Comparison of ENCODE assay signal across 14 cellular contexts in genomic region chr7:13414181-13414580, GRCh38.
DNase-seq lines count a peak whose midpoint lies in the region; ATAC-seq lines count a peak whose summit lies in the region.
"Had no signal": no experiment of that assay in that cellular context is flagged by ENCODE, and none has a peak within 500 bp of the region (broad histone marks: within the 10 kb centered on the region; RNA-seq: fewer than 3 reads in every experiment).

No MANE protein-coding gene starts in this region.

- DNase-seq in DMS 273 (lab: John Stamatoyannopoulos, UW; ENCODE audit: unreplicated experiment) (peak; percentile 48), DMS 273 treated with DMSO at 0.1 percent for 48 hours (lab: John Stamatoyannopoulos, UW) (no peak), NCI-H1694 treated with DMSO at 0.1 percent for 48 hours (lab: John Stamatoyannopoulos, UW) (peak; percentile 23), SJCRH30 (no peak), pons (ENCODE audit: low spot score) (peak; percentile 8), NCI-H1092 treated with DMSO at 0.1 percent for 48 hours (lab: John Stamatoyannopoulos, UW) (no peak)
- DNase-seq: 8988T, GDM1, NCI-H1105 treated with DMSO at 0.1 percent for 48 hours, NCI-H187, OCI-M1, SIG-M5 had no signal

- H3K27ac ChIP-seq in SJCRH30 = peak overlapping the region; percentile 65

- H3K4me3 ChIP-seq in SJCRH30 = no peak overlapping the region

- no peaks in the 10 kb centered on the region for H3K36me3 ChIP-seq in SJCRH30

- no peaks in the 10 kb centered on the region for H3K9me3 ChIP-seq in SJCRH30 (replicated peaks)

- ATAC-seq in GM21529 (IDR thresholded peaks at IDR 0.05; ENCODE audit: unreplicated experiment) = no peak
- no peak for ATAC-seq in HG02852 (IDR thresholded peaks at IDR 0.05; ENCODE audit: unreplicated experiment)

- H3K27me3 ChIP-seq in SJCRH30 = no peaks in the 10 kb centered on the region

- peaks cover 10% of the 10 kb centered on the region for H3K4me1 ChIP-seq in SJCRH30

Comparison
In these comparisons a context has a peak if more than half of its experiments do, and no peak if none do; other contexts are left out.
1. DNase-seq: peak in DMS 273 (single experiment), NCI-H1694 treated with DMSO at 0.1 percent for 48 hours (single experiment) and pons (single experiment); none in DMS 273 treated with DMSO at 0.1 percent for 48 hours (single experiment), SJCRH30 (0 of 2) and NCI-H1092 treated with DMSO at 0.1 percent for 48 hours (single experiment).